Comparison of ENCODE assay signal across 24 cellular contexts in the genomic region with DNA sequence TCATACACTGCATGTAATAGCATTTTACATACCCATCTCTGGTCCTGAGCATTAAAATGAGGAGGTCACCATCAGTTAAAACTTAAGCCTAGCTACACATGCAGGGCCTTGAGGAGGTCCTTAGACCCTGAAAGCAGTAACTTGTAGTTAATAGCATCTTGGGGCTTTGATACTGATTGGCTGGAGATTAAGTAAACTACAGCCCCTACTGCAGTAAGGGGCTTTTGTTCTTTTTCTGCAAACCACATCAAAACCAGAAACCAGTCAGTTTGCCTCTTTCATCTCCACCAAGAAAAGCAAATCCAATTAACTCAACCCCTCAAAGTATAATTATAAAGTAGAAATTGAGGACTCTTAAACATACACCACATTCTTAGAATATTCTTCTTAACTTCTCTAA.
"Had no signal": no experiment of that assay in that cellular context is flagged by ENCODE, and none has a peak within 500 bp of the region (broad histone marks: within the 10 kb centered on the region; RNA-seq: fewer than 3 reads in every experiment).

No MANE protein-coding gene starts in this region.

- DNase-seq: activated CD4-positive, alpha-beta memory T cell treated with anti-CD3 and anti-CD28 coated beads, Interleukin-2, amount 10 ng/mL, durations not matched to agents 7 days and 5 days; activated CD4-positive, alpha-beta T cell treated with anti-CD3 and anti-CD28 coated beads for 36 hours; activated CD4-positive, alpha-beta T cell treated with anti-CD3 and anti-CD28 coated beads, Interleukin-2, amount 10 ng/mL, durations not matched to agents 24 days and 14 days; activated CD4-positive, CD25-positive, alpha-beta regulatory T cell; activated CD4-positive, CD25-positive, alpha-beta regulatory T cell treated with anti-CD3 and anti-CD28 coated beads, Interleukin-2, amount 50 U/mL, for 72 hours; activated CD8-positive, alpha-beta memory T cell treated with anti-CD3 and anti-CD28 coated beads, Interleukin-2, amount 50 U/mL, for 48 hours; activated gamma-delta T cell; activated naive CD4-positive, alpha-beta T cell; activated naive CD4-positive, alpha-beta T cell treated with anti-CD3 and anti-CD28 coated beads, Interleukin-2, amount 10 ng/mL, durations not matched to agents 7 days and 5 days; activated naive CD8-positive, alpha-beta T cell treated with anti-CD3 and anti-CD28 coated beads, Interleukin-2, amount 10 ng/mL, durations not matched to agents 7 days and 5 days; activated T-cell treated with anti-CD3 and anti-CD28 coated beads for 4 hours; activated T-cell treated with anti-CD3 and anti-CD28 coated beads, Interleukin-2, amount 50 U/mL, for 24 hours; activated T-cell treated with anti-CD3 and anti-CD28 coated beads, Interleukin-2, amount 50 U/mL, for 72 hours; brain microvascular endothelial cell; dorsolateral prefrontal cortex; effector memory CD4-positive, alpha-beta T cell; endodermal cell; foreskin fibroblast; head of caudate nucleus; T-helper 2 cell had no signal

- ATAC-seq: activated CD4-positive, alpha-beta T cell treated with anti-CD3 and anti-CD28 coated beads for 36 hours; activated naive CD4-positive, alpha-beta T cell treated with anti-CD3 and anti-CD28 coated beads, Interleukin-2, amount 50 U/mL, for 72 hours; activated T-cell treated with anti-CD3 and anti-CD28 coated beads, Interleukin-2, amount 50 U/mL, for 72 hours; esophagus mucosa had no signal

- H3K36me3 ChIP-seq: ascending aorta, brain microvascular endothelial cell had no signal

- H3K4me1 ChIP-seq: ascending aorta had no signal

- H3K27me3 ChIP-seq: ascending aorta, brain microvascular endothelial cell, dorsolateral prefrontal cortex had no signal

- H3K9me3 ChIP-seq: ascending aorta had no signal

- H3K27ac ChIP-seq: ascending aorta, brain microvascular endothelial cell, coronary artery, dorsolateral prefrontal cortex had no signal

- H3K4me3 ChIP-seq: ascending aorta, coronary artery, dorsolateral prefrontal cortex had no signal
